In genomic region chr2:38876407-38876806, GRCh38 we compare ENCODE assay signal across 8 cellular contexts. TPM values are rescaled to one million over a fixed set of nuclear protein-coding genes. Genes with fewer than 3 reads are reported as not detected.
A peak's percentile ranks its signal among the peaks of the same experiment; 100 is the strongest.
DNase-seq lines count a peak whose midpoint lies in the region; ATAC-seq and TF ChIP-seq lines count a peak whose summit lies in the region.

No MANE protein-coding gene starts in this region.

- H3K9ac ChIP-seq in mesenchymal stem cell (ENCODE audit: low read length): peak overlapping the region; percentile 98

- no peak overlapping the region for H2BK15ac ChIP-seq in mesenchymal stem cell (ENCODE audit: low read depth, poor library complexity, severe bottlenecking)

- peaks cover 0 to 13% of the 10 kb centered on the region in 2 experiments for H3K36me3 ChIP-seq in mesenchymal stem cell (ENCODE audit: control insufficient read depth in 1 of 2, insufficient read depth in 2 of 2, low read depth in 1 of 2, low read length in 2 of 2)

- H3K27ac ChIP-seq in mesenchymal stem cell (ENCODE audit: low read length, poor library complexity, severe bottlenecking): no peak overlapping the region

- H3K9me3 ChIP-seq in mesenchymal stem cell (ENCODE audit: control insufficient read depth, low read length): no peaks in the 10 kb centered on the region

- no peak for DNase-seq in stimulated activated naive CD8-positive, alpha-beta T cell treated with anti-CD3 and anti-CD28 coated beads, Interleukin-15, Interleukin-2, amounts not matched to agents 100 U/mL and 50 U/mL, for 24 hours
- DNase-seq in astrocyte of the cerebellum (ENCODE audit: low read depth) (no peak), mesenchymal stem cell (peak; percentile 1), NCI-H526 treated with DMSO at 0.1 percent for 48 hours (lab: John Stamatoyannopoulos, UW) (no peak), GM10266 (ENCODE audit: extremely low spot score) (no peak), cerebellar nuclear complex (lab: John Stamatoyannopoulos, UW) (no peak)

- peak overlapping the region in 1 of 2 experiments; percentile 18 for H3K18ac ChIP-seq in mesenchymal stem cell (ENCODE audit: low read depth in 1 of 2, low read length in 2 of 2)

- no peak overlapping the region for H4K91ac ChIP-seq in mesenchymal stem cell (ENCODE audit: low read length)

- H3K9me3 Mint-ChIP-seq in stimulated activated naive CD8-positive, alpha-beta T cell treated with anti-CD3 and anti-CD28 coated beads, Interleukin-15, Interleukin-2, amounts not matched to agents 100 ng/mL and 50 ng/mL, for 24 hours: peaks cover 8% of the 10 kb centered on the region

- no peak overlapping the region for H2BK120ac ChIP-seq in mesenchymal stem cell (ENCODE audit: low read depth, low read length)

- no peak overlapping the region for H2BK5ac ChIP-seq in mesenchymal stem cell (ENCODE audit: low read depth, low read length, poor library complexity, severe bottlenecking)

- no peak for TF ChIP-seq CTCF in astrocyte of the cerebellum (IDR thresholded peaks at IDR 0.05; ENCODE audit: low read depth, low read length, missing control alignments)
- no peak for TF ChIP-seq CTCF in GM10266 (IDR thresholded peaks at IDR 0.05; ENCODE audit: control insufficient read depth, insufficient read depth, low read depth, missing control alignments)

- no peaks in the 10 kb centered on the region for H3K27me3 Mint-ChIP-seq in stimulated activated naive CD8-positive, alpha-beta T cell treated with anti-CD3 and anti-CD28 coated beads, Interleukin-15, Interleukin-2, amounts not matched to agents 100 ng/mL and 50 ng/mL, for 24 hours

- H4K8ac ChIP-seq in mesenchymal stem cell (ENCODE audit: low read length): no peak overlapping the region

- peak overlapping the region; percentile 98 for H3K4me3 Mint-ChIP-seq in stimulated activated naive CD8-positive, alpha-beta T cell treated with anti-CD3 and anti-CD28 coated beads, Interleukin-15, Interleukin-2, amounts not matched to agents 100 ng/mL and 50 ng/mL, for 24 hours

- H2BK12ac ChIP-seq in mesenchymal stem cell (ENCODE audit: low read length in 2 of 2): no peak overlapping the region

- H3K4ac ChIP-seq in mesenchymal stem cell (ENCODE audit: low read depth in 1 of 2, low read length in 2 of 2): no peak overlapping the region

- H3K36me3 Mint-ChIP-seq in stimulated activated naive CD8-positive, alpha-beta T cell treated with anti-CD3 and anti-CD28 coated beads, Interleukin-15, Interleukin-2, amounts not matched to agents 100 ng/mL and 50 ng/mL, for 24 hours (ENCODE audit: low read depth): peaks cover 20% of the 10 kb centered on the region

- peaks cover 19% of the 10 kb centered on the region for H3K79me1 ChIP-seq in mesenchymal stem cell (replicated peaks; ENCODE audit: low read length, poor library complexity, severe bottlenecking)

- peaks cover 1% of the 10 kb centered on the region for H3K4me1 ChIP-seq in mesenchymal stem cell (ENCODE audit: control insufficient read depth, insufficient read depth, low read depth, low read length)

- no peak overlapping the region for H3K14ac ChIP-seq in mesenchymal stem cell (ENCODE audit: low read length in 2 of 2)

- H3K23ac ChIP-seq in mesenchymal stem cell (ENCODE audit: low read length in 2 of 2): no peak overlapping the region

- peak overlapping the region; percentile 95 for H3K27ac Mint-ChIP-seq in stimulated activated naive CD8-positive, alpha-beta T cell treated with anti-CD3 and anti-CD28 coated beads, Interleukin-15, Interleukin-2, amounts not matched to agents 100 ng/mL and 50 ng/mL, for 24 hours

- WGBS in mesenchymal stem cell: 33% methylated on average over 10 of the region's 10 CpGs

- H2AFZ ChIP-seq in mesenchymal stem cell (ENCODE audit: low read depth, low read length): peak overlapping the region; percentile 97

- H3K4me1 Mint-ChIP-seq in stimulated activated naive CD8-positive, alpha-beta T cell treated with anti-CD3 and anti-CD28 coated beads, Interleukin-15, Interleukin-2, amounts not matched to agents 100 ng/mL and 50 ng/mL, for 24 hours (ENCODE audit: low read depth): peaks cover 17% of the 10 kb centered on the region

- no peaks in the 10 kb centered on the region for H3K27me3 ChIP-seq in mesenchymal stem cell (ENCODE audit: control insufficient read depth in 1 of 2, insufficient read depth in 1 of 2, low read length in 2 of 2)

- H3K4me2 ChIP-seq in mesenchymal stem cell (ENCODE audit: low read length, poor library complexity, severe bottlenecking): peak overlapping the region; percentile 91

- H2AK5ac ChIP-seq in mesenchymal stem cell (ENCODE audit: low read length, severe bottlenecking): no peak overlapping the region

- H3K4me3 ChIP-seq in astrocyte of the cerebellum (ENCODE audit: low read depth, low read length) (peak overlapping the region; percentile 94), mesenchymal stem cell (ENCODE audit: insufficient read depth in 1 of 2, low read depth in 1 of 2, low read length in 2 of 2) (peak overlapping the region; percentile 79 to 99)

- in situ Hi-C loops in astrocyte of the cerebellum (cut with HindIII; ENCODE audit: low sequenced_read_pairs): no loop called here

- no peak for ATAC-seq in stimulated activated naive CD8-positive, alpha-beta T cell treated with anti-CD3 and anti-CD28 coated beads, Interleukin-15, Interleukin-2, amounts not matched to agents 100 U/mL and 50 U/mL, for 24 hours
- ATAC-seq in HG02623 (IDR thresholded peaks at IDR 0.05; ENCODE audit: unreplicated experiment): no peak

RNA-seq across cellular contexts. Expression of gene MORN2, which starts 0.6 kb away (rescaled TPM):
- polyA plus RNA-seq in mesenchymal stem cell (2013, experiment 1 of 2): 37.1 TPM
- 38.3 TPM for polyA plus RNA-seq in mesenchymal stem cell (2013, experiment 2 of 2)

RNA-seq across cellular contexts. Expression of gene DHX57, which starts 0.7 kb away (rescaled TPM):
- polyA plus RNA-seq in mesenchymal stem cell (2013, experiment 1 of 2): 9.4 TPM
- 9.5 TPM for polyA plus RNA-seq in mesenchymal stem cell (2013, experiment 2 of 2)

RNA-seq across cellular contexts. Expression of gene ARHGEF33, which starts 13.3 kb away (rescaled TPM):
- 0.32 TPM for polyA plus RNA-seq in mesenchymal stem cell (2013, experiment 1 of 2)
- 0.44 TPM for polyA plus RNA-seq in mesenchymal stem cell (2013, experiment 2 of 2)
